9 cellular contexts compared by ENCODE assay signal in the genomic region with DNA sequence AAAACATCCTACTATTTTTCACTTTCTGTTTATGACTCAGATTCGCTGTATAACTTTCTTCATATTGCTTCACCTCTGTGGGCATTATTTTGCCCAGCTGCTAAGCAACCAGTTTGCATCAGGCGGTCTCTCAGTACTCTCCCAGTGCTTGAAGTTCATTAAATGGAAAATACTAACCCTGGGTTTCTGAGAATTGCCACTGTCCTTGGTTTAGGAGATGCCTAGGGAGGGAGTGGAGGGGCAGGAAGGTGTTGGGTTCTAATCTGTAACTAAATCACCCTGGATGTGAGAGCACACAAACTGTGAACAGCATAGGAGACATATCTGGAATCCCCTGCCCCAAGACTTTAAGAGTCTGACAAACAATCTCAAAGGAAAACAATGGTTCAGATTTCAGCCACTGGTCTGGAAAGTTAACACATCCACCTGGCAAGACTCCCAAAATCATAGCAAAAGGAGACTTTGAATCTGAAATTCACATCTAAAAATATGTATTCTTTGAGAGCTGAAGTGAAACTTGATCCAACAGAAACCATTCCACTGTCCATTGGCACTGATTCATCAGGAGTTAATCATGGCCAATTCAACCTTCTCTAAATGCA.
DNase-seq lines count a peak whose midpoint lies in the region; ATAC-seq and TF ChIP-seq lines count a peak whose summit lies in the region.
"Had no signal": no experiment of that assay in that cellular context is flagged by ENCODE, and none has a peak within 500 bp of the region (broad histone marks: within the 10 kb centered on the region; RNA-seq: fewer than 3 reads in every experiment).

No MANE protein-coding gene starts in this region.

- no peak overlapping the region for H3K9ac ChIP-seq in mucosa of rectum (ENCODE audit: low read depth in 1 of 2, low read length in 2 of 2)

- no peaks in the 10 kb centered on the region for H3K9me3 ChIP-seq in mucosa of rectum (ENCODE audit: control insufficient read depth in 2 of 2, low read length in 2 of 2)

- TF ChIP-seq CTCF in cardiac fibroblast (IDR thresholded peaks at IDR 0.05; ENCODE audit: low read depth, low read length): no peak

- H3K36me3 ChIP-seq in mucosa of rectum (ENCODE audit: control insufficient read depth in 2 of 2, insufficient read depth in 2 of 2, low read length in 2 of 2): no peaks in the 10 kb centered on the region

- peaks cover 31 to 46% of the 10 kb centered on the region in 2 donors for H3K4me1 ChIP-seq in mucosa of rectum (ENCODE audit: control insufficient read depth in 2 of 2, insufficient read depth in 2 of 2, low read length in 2 of 2)

- DNase-seq in AG20443 (ENCODE audit: low spot score) (peak; percentile 44), MV-4-11 (lab: John Stamatoyannopoulos, UW) (peak; percentile 86), cardiac fibroblast (ENCODE audit: low read depth in 2 of 2) (peak; percentile 83 to 95), HUDEP-2 (lab: John Stamatoyannopoulos, UW; ENCODE audit: unreplicated experiment in 76 of 76) (no peak)
- no peak for DNase-seq in effector CD4-positive, alpha-beta T cell
- DNase-seq in activated CD8-positive, alpha-beta memory T cell treated with anti-CD3 and anti-CD28 coated beads for 24 hours: no peak
- DNase-seq: activated T-cell treated with anti-CD3 and anti-CD28 coated beads, Interleukin-2, amount 50 U/mL, for 1 hour had no signal

- ATAC-seq in GM18909 (IDR thresholded peaks at IDR 0.05; ENCODE audit: poor library complexity, unreplicated experiment): no peak

- H3K27ac ChIP-seq in mucosa of rectum (ENCODE audit: low read depth in 2 of 2, low read length in 2 of 2): peak overlapping the region; percentile 11 to 68

- H3K27me3 ChIP-seq in mucosa of rectum (ENCODE audit: control insufficient read depth in 2 of 2, insufficient read depth in 2 of 2, low read length in 2 of 2): no peaks in the 10 kb centered on the region

- H3K4me3 ChIP-seq in cardiac fibroblast (replicated peaks in 1 of 2; ENCODE audit: low read depth in 2 of 2, low read length in 2 of 2) (no peak overlapping the region), mucosa of rectum (ENCODE audit: low read length in 2 of 2) (no peak overlapping the region)

Comparison
In these comparisons a context has a peak if more than half of its experiments do, and no peak if none do; other contexts are left out.
1. DNase-seq: peak in AG20443 (single experiment), MV-4-11 (single experiment) and cardiac fibroblast (2 of 2); none in effector CD4-positive, alpha-beta T cell (single experiment), activated CD8-positive, alpha-beta memory T cell treated with anti-CD3 and anti-CD28 coated beads for 24 hours (single experiment) and HUDEP-2 (0 of 76).